In genomic region chr6:23642849-23643248, GRCh38 we compare ENCODE assay signal across 1 cellular context.
TF ChIP-seq lines count a peak whose summit lies in the region.

No MANE protein-coding gene starts in this region.

TF ChIP-seq in GM23338, 12 proteins besides CTCF, POLR2A, EP300 and RAD21 (continued from another document):
- TF ChIP-seq ZNF462 (CRISPR knock-in tag; IDR thresholded peaks at IDR 0.05) (no peak), POLR2AphosphoS5 (IDR thresholded peaks at IDR 0.05; ENCODE audit: low read depth) (no peak), JUNB (IDR thresholded peaks at IDR 0.05; ENCODE audit: unreplicated experiment) (no peak)
